Comparison of ENCODE assay signal across 1 cellular context in genomic region chr1:202484032-202484431, GRCh38.
TF ChIP-seq lines count a peak whose summit lies in the region.

No MANE protein-coding gene starts in this region.

TF ChIP-seq in GM12878, 131 proteins besides CTCF, POLR2A, EP300 and RAD21 (continued from another document):
- TF ChIP-seq RELB (IDR thresholded peaks at IDR 0.05; ENCODE audit: low read depth) (peak; percentile 47; the same call in 1 of the 2 replicates), MEF2B (IDR thresholded peaks at IDR 0.05; ENCODE audit: partially characterized antibody, poor library complexity, severe bottlenecking) (peak; percentile 23), CBFB (IDR thresholded peaks at IDR 0.05; ENCODE audit: low read depth) (peak; percentile 62; the same call in 1 of the 2 replicates), IRF5 (IDR thresholded peaks at IDR 0.05; ENCODE audit: borderline replicate concordance) (0 out of 2 replicates have a peak, but pooled peaks have one; percentile 26), JUNB (IDR thresholded peaks at IDR 0.05) (peak; percentile 51), NFIC (IDR thresholded peaks at IDR 0.05; ENCODE audit: low read depth, low read length) (peak; percentile 81), MEF2A (IDR thresholded peaks at IDR 0.05; ENCODE audit: insufficient read depth, low read depth, low read length) (0 out of 2 replicates have a peak, but pooled peaks have one; percentile 32), RUNX3 (IDR thresholded peaks at IDR 0.05; ENCODE audit: low read length) (peak; percentile 95)
